Comparison of ENCODE assay signal across 8 cellular contexts in the genomic region with DNA sequence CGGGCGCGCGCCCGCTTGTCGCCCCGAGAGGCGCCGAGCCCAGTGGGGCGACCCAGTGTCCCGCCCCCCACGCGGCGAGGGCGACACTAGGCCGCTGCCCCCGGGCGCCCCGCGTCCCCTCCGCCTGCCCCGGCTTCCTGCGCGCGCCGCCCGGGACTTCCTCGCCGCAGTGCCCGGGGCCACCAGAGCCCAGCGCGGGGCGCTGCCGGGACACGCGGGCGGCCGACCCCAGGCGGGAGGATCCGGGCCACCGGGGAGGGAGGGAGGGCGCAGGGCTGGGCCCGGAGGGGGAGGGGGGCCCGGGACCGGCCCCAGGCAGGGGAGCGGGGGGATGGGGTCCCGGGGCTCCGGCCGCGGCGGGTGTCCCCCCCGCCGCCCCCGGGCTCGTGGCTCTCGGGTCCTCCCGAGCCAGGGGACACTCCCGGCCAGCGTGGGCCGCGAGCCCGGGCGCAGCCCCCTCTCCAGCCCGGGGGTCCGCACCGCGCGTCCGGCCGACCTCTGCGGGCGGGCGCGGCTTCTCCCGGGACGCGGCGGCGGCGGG. TPM values are rescaled to one million over a fixed set of nuclear protein-coding genes. Genes with fewer than 3 reads are reported as not detected.
DNase-seq lines count a peak whose midpoint lies in the region; ATAC-seq and TF ChIP-seq lines count a peak whose summit lies in the region.

No MANE protein-coding gene starts in this region.

- peaks cover 15% of the 10 kb centered on the region for H3F3A ChIP-seq in neural progenitor cell (ENCODE audit: low read depth)

- H3K27ac Mint-ChIP-seq in Caco-2 (ENCODE audit: unreplicated experiment) (no peak overlapping the region), neural progenitor cell (no peak overlapping the region)

- ATAC-seq in GM21515 (IDR thresholded peaks at IDR 0.05; ENCODE audit: unreplicated experiment) (peak; percentile 35), esophagus mucosa (peak; percentile 52)

- POLR2A ChIA-PET in Caco-2 (lab: Charles Lee), result no interaction called here

- peaks cover 20% of the 10 kb centered on the region for H3K4me1 ChIP-seq in Caco-2
- H3K4me1 ChIP-seq in neural progenitor cell, result peaks cover 14% of the 10 kb centered on the region

- H3K36me3 ChIP-seq in Caco-2 (ENCODE audit: control insufficient read depth, insufficient read depth, low read length) (peaks cover 5% of the 10 kb centered on the region; the same call in 1 of the 2 replicates), neural progenitor cell (no peaks in the 10 kb centered on the region)

- TF ChIP-seq CTCF in Caco-2 (IDR thresholded peaks at IDR 0.05; ENCODE audit: insufficient read depth in 1 of 2, low read depth in 1 of 2, low read length in 1 of 2, severe bottlenecking in 1 of 2, unreplicated experiment in 1 of 2), result peak; percentile 3 to 13
- peak; percentile 48 for TF ChIP-seq CTCF in neural progenitor cell (IDR thresholded peaks at IDR 0.05)

- H3K9ac ChIP-seq in neural progenitor cell, result no peak overlapping the region

- H3K27me3 Mint-ChIP-seq in Caco-2 (ENCODE audit: insufficient read depth, unreplicated experiment), result no peaks in the 10 kb centered on the region
- H3K27me3 Mint-ChIP-seq in neural progenitor cell (ENCODE audit: insufficient read depth, low read depth), result peaks cover 18% of the 10 kb centered on the region

- peak overlapping the region; percentile 59 for H3K4me3 ChIP-seq in Caco-2 (ENCODE audit: low read depth, low read length)
- H3K4me3 ChIP-seq in neural progenitor cell, result peak overlapping the region; percentile 55

- no peaks in the 10 kb centered on the region for H3K9me3 ChIP-seq in Caco-2
- H3K9me3 ChIP-seq in neural progenitor cell (ENCODE audit: low read depth), result no peaks in the 10 kb centered on the region

- no peaks in the 10 kb centered on the region for H3K79me2 ChIP-seq in neural progenitor cell (ENCODE audit: low read depth)

- no peak overlapping the region for H3K27ac ChIP-seq in neural progenitor cell

- peak; percentile 63 to 85 for DNase-seq in Caco-2
- DNase-seq in M059J (ENCODE audit: low read depth), result peak; percentile 37
- peak; percentile 68 for DNase-seq in activated CD8-positive, alpha-beta memory T cell treated with anti-CD3 and anti-CD28 coated beads, Interleukin-2, amount 50 U/mL, for 4 hours
- peak; percentile 86 for DNase-seq in neural progenitor cell (ENCODE audit: low spot score)
- DNase-seq in NCI-H1694 treated with DMSO at 0.1 percent for 48 hours (lab: John Stamatoyannopoulos, UW), result no peak
- no peak for DNase-seq in DMS79 treated with DMSO at 0.1 percent for 48 hours (lab: John Stamatoyannopoulos, UW)

- H3K27me3 ChIP-seq in Caco-2 (replicated peaks; ENCODE audit: control insufficient read depth, insufficient read depth, low read length), result no peaks in the 10 kb centered on the region
- H3K27me3 ChIP-seq in neural progenitor cell, result peaks cover 55% of the 10 kb centered on the region

- CTCF ChIA-PET in Caco-2 (lab: Charles Lee), result no interaction called here

- H3K4me3 Mint-ChIP-seq in Caco-2 (ENCODE audit: unreplicated experiment), result peak overlapping the region; percentile 56
- no peak overlapping the region for H3K4me3 Mint-ChIP-seq in neural progenitor cell

- no peak overlapping the region for H2AFZ ChIP-seq in neural progenitor cell (replicated peaks)

- H4K20me1 ChIP-seq in neural progenitor cell (ENCODE audit: low read depth), result peaks cover 9% of the 10 kb centered on the region

- peaks cover 13% of the 10 kb centered on the region for H3K9me3 Mint-ChIP-seq in Caco-2 (ENCODE audit: unreplicated experiment)
- H3K9me3 Mint-ChIP-seq in neural progenitor cell, result peaks cover 6% of the 10 kb centered on the region

- no TSS peak for BruUV-seq in Caco-2 (replicated peaks; lab: Mats Ljungman, UMichigan)

- H3K4me1 Mint-ChIP-seq in Caco-2 (ENCODE audit: low read depth, unreplicated experiment) (no peaks in the 10 kb centered on the region), neural progenitor cell (peaks cover 14% of the 10 kb centered on the region)

- H3K36me3 Mint-ChIP-seq in Caco-2 (ENCODE audit: insufficient read depth, unreplicated experiment) (peaks cover 6% of the 10 kb centered on the region), neural progenitor cell (no peaks in the 10 kb centered on the region)

- peak overlapping the region; percentile 96 for H3K4me2 ChIP-seq in neural progenitor cell

- intact Hi-C loops in Caco-2 (cut with micrococcal nuclease; ENCODE audit: unreplicated experiment), result loop anchor here (2.0 kb wide), 1 partner anchor 56 kb away; no protein-coding TSS in a partner anchor

RNA-seq across cellular contexts. Expression of a gene that starts 0.4 kb away (rescaled TPM):
- total RNA-seq in Caco-2 (2022), result 17.8 and 19.3 TPM in 2 replicates
- total RNA-seq in M059J (2014; rRNA removed; shearing (Covaris generic)), result 1.2 and 5.3 TPM in 2 replicates
- total RNA-seq in esophagus mucosa, result 14.6 TPM
- 0.34 and 1.5 TPM in 2 replicates for total RNA-seq in neural progenitor cell (ENCODE audit: low replicate concordance)

Comparison
In these comparisons a context has a peak if more than half of its experiments do, and no peak if none do; other contexts are left out.
1. DNase-seq: peak in Caco-2 (2 of 2), M059J (single experiment), activated CD8-positive, alpha-beta memory T cell treated with anti-CD3 and anti-CD28 coated beads, Interleukin-2, amount 50 U/mL, for 4 hours (single experiment) and neural progenitor cell (single experiment); none in NCI-H1694 treated with DMSO at 0.1 percent for 48 hours (single experiment) and DMS79 treated with DMSO at 0.1 percent for 48 hours (single experiment).